11 cellular contexts compared by ENCODE assay signal in the genomic region with DNA sequence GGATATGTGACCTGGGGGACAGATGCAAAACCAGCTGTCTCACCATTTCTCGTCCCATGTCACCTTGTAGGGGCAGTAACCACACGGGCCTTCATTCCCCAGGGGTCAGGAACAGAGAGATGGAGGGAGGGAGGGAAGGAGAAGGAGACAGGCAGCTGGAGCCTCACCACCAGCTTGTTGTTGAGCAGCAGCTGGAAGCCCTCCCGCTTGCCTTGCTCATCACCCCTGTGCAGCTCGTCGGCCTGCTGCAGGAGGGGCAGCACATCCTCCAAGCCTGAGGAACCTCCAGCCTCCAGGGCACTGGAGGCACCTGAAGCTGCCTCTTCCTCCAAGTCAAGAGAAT. TPM values are rescaled to one million over a fixed set of nuclear protein-coding genes. Genes with fewer than 3 reads are reported as not detected.
DNase-seq lines count a peak whose midpoint lies in the region; ATAC-seq and TF ChIP-seq lines count a peak whose summit lies in the region.
"Had no signal": no experiment of that assay in that cellular context is flagged by ENCODE, and none has a peak within 500 bp of the region (broad histone marks: within the 10 kb centered on the region; RNA-seq: fewer than 3 reads in every experiment).

No MANE protein-coding gene starts in this region.

- POLR2A ChIA-PET in CD4-positive, alpha-beta T cell (lab: Charles Lee): interaction anchor here (1.6 to 2.1 kb wide), 2 partner anchors 19 to 50 kb away, joined by 7 to 10 read pairs; a partner anchor contains a TSS

- no peak overlapping the region for H2BK20ac ChIP-seq in H9 (ENCODE audit: low read depth, low read length, poor library complexity, severe bottlenecking)

- H3K18ac ChIP-seq in H9 (ENCODE audit: insufficient read length, low read depth, low read length): no peak overlapping the region

- H2AFZ ChIP-seq in H9 (ENCODE audit: low read length): no peak overlapping the region

- ATAC-seq in CD4-positive, alpha-beta T cell (ENCODE audit: poor library complexity): no peak
- no peak for ATAC-seq in natural killer cell treated with Interleukin-12 subunit alpha and Interleukin-12 subunit beta and Interleukin-15 and Interleukin-18, amount 100 ng/mL, for 72 hours
- no peak for ATAC-seq in stimulated activated memory B cell treated with anti-CD40 and anti-IgM and Interleukin-4, amounts not matched to agents 10 μg/mL and 1 μg/mL and 100 μg/mL, for 72 hours
- ATAC-seq in HG03442 (IDR thresholded peaks at IDR 0.05; ENCODE audit: unreplicated experiment): no peak
- ATAC-seq: gastroesophageal sphincter had no signal

- no peaks in the 10 kb centered on the region for H3K23me2 ChIP-seq in H9 (ENCODE audit: insufficient read length, low read depth, low read length, poor library complexity, severe bottlenecking)

- no peaks in the 10 kb centered on the region for H3K9me3 ChIP-seq in CD4-positive, alpha-beta T cell (ENCODE audit: control insufficient read depth, low read length)
- H3K9me3 ChIP-seq in H9 (ENCODE audit: control insufficient read depth, low read depth, low read length): no peaks in the 10 kb centered on the region
- H3K9me3 ChIP-seq: gastroesophageal sphincter, SJSA1 had no signal

- TF ChIP-seq CTCF in CD4-positive, alpha-beta T cell (IDR thresholded peaks at IDR 0.05): no peak
- TF ChIP-seq CTCF in H9 (conservative IDR thresholded peaks at IDR 0.05): no peak

- peaks cover 74% of the 10 kb centered on the region for H3K36me3 Mint-ChIP-seq in CD4-positive, alpha-beta T cell (ENCODE audit: low read depth)
- H3K36me3 Mint-ChIP-seq in H9 (ENCODE audit: insufficient read depth in 1 of 3, low read depth in 3 of 3): peaks cover 5 to 31% (median 22%) of the 10 kb centered on the region in 3 experiments; a peak in 5 of 7 replicates
- H3K36me3 Mint-ChIP-seq in activated T-helper 1 cell treated with anti-CD3 and anti-CD28 coated beads, Interleukin-12 subunit alpha, Interleukin-12 subunit beta, Interleukin-2, Interleukin-4 antibody, amounts not matched to agents 30 ng/mL and 10 ng/mL and 1 ng/mL, durations not matched to agents 14 hours and 24 hours and 36 hours (ENCODE audit: low read depth): peaks cover 39% of the 10 kb centered on the region
- H3K36me3 Mint-ChIP-seq in natural killer cell treated with Interleukin-12 subunit alpha and Interleukin-12 subunit beta and Interleukin-15 and Interleukin-18, amount 100 ng/mL, for 72 hours: peaks cover 3% of the 10 kb centered on the region
- peaks cover 21% of the 10 kb centered on the region for H3K36me3 Mint-ChIP-seq in stimulated activated memory B cell treated with anti-CD40 and anti-IgM and Interleukin-4, amounts not matched to agents 10 μg/mL and 1 μg/mL and 100 μg/mL, for 72 hours

- H3K27me3 ChIP-seq in CD4-positive, alpha-beta T cell (ENCODE audit: control insufficient read depth, insufficient read depth, low read length): no peaks in the 10 kb centered on the region
- H3K27me3 ChIP-seq in H9 (ENCODE audit: insufficient read depth, low read length): no peaks in the 10 kb centered on the region
- H3K27me3 ChIP-seq: gastroesophageal sphincter, SJSA1 had no signal

- no peak overlapping the region for H3K9ac ChIP-seq in H9 (ENCODE audit: extremely low read depth, insufficient read length, low read length)

- WGBS in H9 (ENCODE audit: extremely low coverage, insufficient read length, low lambda C conversion rate): no CpG with 5 or more reads among the region's 5 CpGs

- no peaks in the 10 kb centered on the region for H3K79me1 ChIP-seq in H9 (ENCODE audit: insufficient read depth, low read depth, low read length, poor library complexity, severe bottlenecking)

- H3K27ac ChIP-seq in CD4-positive, alpha-beta T cell (ENCODE audit: low read depth, low read length): peak overlapping the region; percentile 52
- H3K27ac ChIP-seq in H9 (ENCODE audit: insufficient read length, low read depth, low read length): no peak overlapping the region
- H3K27ac ChIP-seq: C4-2B, gastroesophageal sphincter, SJSA1 had no signal

- H3K79me2 ChIP-seq in H9 (ENCODE audit: insufficient read depth, low read length): no peaks in the 10 kb centered on the region

- H4K5ac ChIP-seq in H9 (ENCODE audit: insufficient read length, low read depth, low read length): no peak overlapping the region

- no peak overlapping the region for H3K4me3 Mint-ChIP-seq in CD4-positive, alpha-beta T cell
- H3K4me3 Mint-ChIP-seq in H9: no peak overlapping the region
- peak overlapping the region; percentile 60 for H3K4me3 Mint-ChIP-seq in activated T-helper 1 cell treated with anti-CD3 and anti-CD28 coated beads, Interleukin-12 subunit alpha, Interleukin-12 subunit beta, Interleukin-2, Interleukin-4 antibody, amounts not matched to agents 30 ng/mL and 10 ng/mL and 1 ng/mL, durations not matched to agents 14 hours and 24 hours and 36 hours
- H3K4me3 Mint-ChIP-seq in natural killer cell treated with Interleukin-12 subunit alpha and Interleukin-12 subunit beta and Interleukin-15 and Interleukin-18, amount 100 ng/mL, for 72 hours: peak overlapping the region; percentile 56
- no peak overlapping the region for H3K4me3 Mint-ChIP-seq in stimulated activated memory B cell treated with anti-CD40 and anti-IgM and Interleukin-4, amounts not matched to agents 10 μg/mL and 1 μg/mL and 100 μg/mL, for 72 hours

- no peaks in the 10 kb centered on the region for H3K27me3 Mint-ChIP-seq in CD4-positive, alpha-beta T cell
- no peaks in the 10 kb centered on the region for H3K27me3 Mint-ChIP-seq in H9 (ENCODE audit: low read depth)
- no peaks in the 10 kb centered on the region for H3K27me3 Mint-ChIP-seq in activated T-helper 1 cell treated with anti-CD3 and anti-CD28 coated beads, Interleukin-12 subunit alpha, Interleukin-12 subunit beta, Interleukin-2, Interleukin-4 antibody, amounts not matched to agents 30 ng/mL and 10 ng/mL and 1 ng/mL, durations not matched to agents 14 hours and 24 hours and 36 hours (ENCODE audit: insufficient read depth)
- no peaks in the 10 kb centered on the region for H3K27me3 Mint-ChIP-seq in natural killer cell treated with Interleukin-12 subunit alpha and Interleukin-12 subunit beta and Interleukin-15 and Interleukin-18, amount 100 ng/mL, for 72 hours
- no peaks in the 10 kb centered on the region for H3K27me3 Mint-ChIP-seq in stimulated activated memory B cell treated with anti-CD40 and anti-IgM and Interleukin-4, amounts not matched to agents 10 μg/mL and 1 μg/mL and 100 μg/mL, for 72 hours

- 0 out of 2 replicates have a peak, but pooled peaks cover 2% of the 10 kb centered on the region for H3K4me1 ChIP-seq in H9 (ENCODE audit: insufficient read depth, low read length)
- H3K4me1 ChIP-seq: gastroesophageal sphincter, SJSA1 had no signal

- H3K23ac ChIP-seq in H9 (ENCODE audit: insufficient read length, low read depth, low read length): no peak overlapping the region

- no peak overlapping the region for H3K14ac ChIP-seq in H9 (ENCODE audit: insufficient read depth, low read length)

- peak overlapping the region; percentile 96 for H3K27ac Mint-ChIP-seq in CD4-positive, alpha-beta T cell
- H3K27ac Mint-ChIP-seq in H9: peak overlapping the region; percentile 37 to 89 (median 85); a peak in 5 of 7 replicates
- H3K27ac Mint-ChIP-seq in activated T-helper 1 cell treated with anti-CD3 and anti-CD28 coated beads, Interleukin-12 subunit alpha, Interleukin-12 subunit beta, Interleukin-2, Interleukin-4 antibody, amounts not matched to agents 30 ng/mL and 10 ng/mL and 1 ng/mL, durations not matched to agents 14 hours and 24 hours and 36 hours: peak overlapping the region; percentile 95
- peak overlapping the region; percentile 85 to 87 for H3K27ac Mint-ChIP-seq in natural killer cell treated with Interleukin-12 subunit alpha and Interleukin-12 subunit beta and Interleukin-15 and Interleukin-18, amount 100 ng/mL, for 72 hours
- H3K27ac Mint-ChIP-seq in stimulated activated memory B cell treated with anti-CD40 and anti-IgM and Interleukin-4, amounts not matched to agents 10 μg/mL and 1 μg/mL and 100 μg/mL, for 72 hours: no peak overlapping the region

- CTCF ChIA-PET in CD4-positive, alpha-beta T cell (lab: Charles Lee): interaction anchor here (0.6 to 2.1 kb wide), 4 partner anchors 9 to 66 kb away, joined by 3 to 8 read pairs (median 3); a partner anchor contains a TSS

- no peaks in the 10 kb centered on the region for H3K9me3 Mint-ChIP-seq in CD4-positive, alpha-beta T cell
- H3K9me3 Mint-ChIP-seq in H9: no peaks in the 10 kb centered on the region
- no peaks in the 10 kb centered on the region for H3K9me3 Mint-ChIP-seq in activated T-helper 1 cell treated with anti-CD3 and anti-CD28 coated beads, Interleukin-12 subunit alpha, Interleukin-12 subunit beta, Interleukin-2, Interleukin-4 antibody, amounts not matched to agents 30 ng/mL and 10 ng/mL and 1 ng/mL, durations not matched to agents 14 hours and 24 hours and 36 hours
- H3K9me3 Mint-ChIP-seq in natural killer cell treated with Interleukin-12 subunit alpha and Interleukin-12 subunit beta and Interleukin-15 and Interleukin-18, amount 100 ng/mL, for 72 hours: no peaks in the 10 kb centered on the region
- no peaks in the 10 kb centered on the region for H3K9me3 Mint-ChIP-seq in stimulated activated memory B cell treated with anti-CD40 and anti-IgM and Interleukin-4, amounts not matched to agents 10 μg/mL and 1 μg/mL and 100 μg/mL, for 72 hours

- H2BK5ac ChIP-seq in H9 (ENCODE audit: insufficient read length, low read length): no peak overlapping the region

- H2BK15ac ChIP-seq in H9 (ENCODE audit: low read depth, low read length): no peak overlapping the region

- H4K91ac ChIP-seq in H9 (ENCODE audit: insufficient read length, low read depth, low read length): no peak overlapping the region

- no peaks in the 10 kb centered on the region for H4K20me1 ChIP-seq in H9 (ENCODE audit: control insufficient read depth, insufficient read depth, insufficient read length)

- no peak overlapping the region for H2AK5ac ChIP-seq in H9 (ENCODE audit: insufficient read length, low read length)

- no peak overlapping the region for H2BK12ac ChIP-seq in H9 (ENCODE audit: insufficient read length, low read depth, low read length)

- intact Hi-C loops in CD4-positive, alpha-beta T cell (cut with DNase I, micrococcal nuclease): loop anchor here (5.0 kb wide), 1 partner anchor 38 kb away; no protein-coding TSS in a partner anchor
- intact Hi-C loops in activated T-helper 1 cell treated with anti-CD3 and anti-CD28 coated beads, Interleukin-12 subunit alpha, Interleukin-12 subunit beta, Interleukin-2, Interleukin-4 antibody, amounts not matched to agents 30 ng/mL and 10 ng/mL and 1 ng/mL, durations not matched to agents 14 hours and 24 hours and 36 hours (cut with micrococcal nuclease): loop anchor here (1.0 kb wide), 5 partner anchors 11 to 63 kb away; a partner anchor contains a TSS

- H4K8ac ChIP-seq in H9 (replicated peaks; ENCODE audit: insufficient read length, low read depth, low read length): no peak overlapping the region

- no peak overlapping the region for H2BK120ac ChIP-seq in H9 (ENCODE audit: low read depth, low read length, poor library complexity, severe bottlenecking)

- H3K4me2 ChIP-seq in H9 (ENCODE audit: insufficient read depth, insufficient read length, low read length): no peak overlapping the region

- no peak overlapping the region for H3K56ac ChIP-seq in H9 (ENCODE audit: insufficient read length, low read depth, low read length)

- no peak for DNase-seq in CD4-positive, alpha-beta T cell
- DNase-seq in H9: no peak
- DNase-seq in activated T-helper 1 cell treated with anti-CD3 and anti-CD28 coated beads, Interleukin-12 subunit alpha, Interleukin-12 subunit beta, Interleukin-2, Interleukin-4 antibody, amounts not matched to agents 30 ng/mL and 10 ng/mL and 1 ng/mL, durations not matched to agents 14 hours and 24 hours and 36 hours (ENCODE audit: low spot score): no peak
- DNase-seq in natural killer cell treated with Interleukin-12 subunit alpha and Interleukin-12 subunit beta and Interleukin-15 and Interleukin-18, amount 100 ng/mL, for 72 hours (ENCODE audit: low spot score): no peak
- DNase-seq in GM03348 (ENCODE audit: low spot score): no peak
- DNase-seq: NCI-H226 had no signal

- H3K4me1 Mint-ChIP-seq in CD4-positive, alpha-beta T cell (ENCODE audit: low read depth): peaks cover 10% of the 10 kb centered on the region
- H3K4me1 Mint-ChIP-seq in H9: peaks cover 18 to 24% of the 10 kb centered on the region in 2 experiments
- H3K4me1 Mint-ChIP-seq in activated T-helper 1 cell treated with anti-CD3 and anti-CD28 coated beads, Interleukin-12 subunit alpha, Interleukin-12 subunit beta, Interleukin-2, Interleukin-4 antibody, amounts not matched to agents 30 ng/mL and 10 ng/mL and 1 ng/mL, durations not matched to agents 14 hours and 24 hours and 36 hours (ENCODE audit: low read depth): peaks cover 43% of the 10 kb centered on the region
- H3K4me1 Mint-ChIP-seq in natural killer cell treated with Interleukin-12 subunit alpha and Interleukin-12 subunit beta and Interleukin-15 and Interleukin-18, amount 100 ng/mL, for 72 hours (ENCODE audit: low read depth in 2 of 2): peaks cover 37 to 53% of the 10 kb centered on the region in 2 donors
- H3K4me1 Mint-ChIP-seq in stimulated activated memory B cell treated with anti-CD40 and anti-IgM and Interleukin-4, amounts not matched to agents 10 μg/mL and 1 μg/mL and 100 μg/mL, for 72 hours: no peaks in the 10 kb centered on the region

- no peak overlapping the region for H3T11ph ChIP-seq in H9 (ENCODE audit: low read length)

- no peak overlapping the region for H3K4ac ChIP-seq in H9 (ENCODE audit: low read depth, low read length)

RNA-seq across cellular contexts. Expression of a gene that starts 10.3 kb away (rescaled TPM):
- total RNA-seq in CD4-positive, alpha-beta T cell: 10 to 100 TPM; 29.1 to 30.3 TPM
- 24.9 and 28.3 TPM in 2 replicates for total RNA-seq in H9 (2021)
- total RNA-seq in activated T-helper 1 cell treated with anti-CD3 and anti-CD28 coated beads, Interleukin-12 subunit alpha, Interleukin-12 subunit beta, Interleukin-2, Interleukin-4 antibody, amounts not matched to agents 30 ng/mL and 10 ng/mL and 1 ng/mL, durations not matched to agents 14 hours and 24 hours and 36 hours: 39.0 and 42.2 TPM in 2 replicates
- total RNA-seq in natural killer cell treated with Interleukin-12 subunit alpha and Interleukin-12 subunit beta and Interleukin-15 and Interleukin-18, amount 100 ng/mL, for 72 hours: 10 to 100 TPM; 35.9 to 72.6 TPM

RNA-seq across cellular contexts. Expression of a gene that starts 19.1 kb away (rescaled TPM):
- total RNA-seq in CD4-positive, alpha-beta T cell: 10 to 100 TPM; 13.5 to 14.8 TPM
- total RNA-seq in H9 (2021): 33.0 and 37.0 TPM in 2 replicates
- total RNA-seq in activated T-helper 1 cell treated with anti-CD3 and anti-CD28 coated beads, Interleukin-12 subunit alpha, Interleukin-12 subunit beta, Interleukin-2, Interleukin-4 antibody, amounts not matched to agents 30 ng/mL and 10 ng/mL and 1 ng/mL, durations not matched to agents 14 hours and 24 hours and 36 hours: 31.3 and 35.7 TPM in 2 replicates
- total RNA-seq in natural killer cell treated with Interleukin-12 subunit alpha and Interleukin-12 subunit beta and Interleukin-15 and Interleukin-18, amount 100 ng/mL, for 72 hours: 10 to 100 TPM in 1 of 2 donors, 1 to 10 TPM in 1; 9.1 to 14.4 TPM

RNA-seq across cellular contexts. Expression of a gene that starts 25.0 kb away (rescaled TPM):
- under 1 TPM; 0.77 to 0.98 TPM for total RNA-seq in CD4-positive, alpha-beta T cell
- 0.44 and 0.70 TPM in 2 replicates for total RNA-seq in H9 (2021)
- total RNA-seq in activated T-helper 1 cell treated with anti-CD3 and anti-CD28 coated beads, Interleukin-12 subunit alpha, Interleukin-12 subunit beta, Interleukin-2, Interleukin-4 antibody, amounts not matched to agents 30 ng/mL and 10 ng/mL and 1 ng/mL, durations not matched to agents 14 hours and 24 hours and 36 hours: 0.36 and 0.37 TPM in 2 replicates
- total RNA-seq in natural killer cell treated with Interleukin-12 subunit alpha and Interleukin-12 subunit beta and Interleukin-15 and Interleukin-18, amount 100 ng/mL, for 72 hours: under 1 TPM; 0.12 to 0.22 TPM

RNA-seq across cellular contexts. Expression of a gene that starts 49.8 kb away (rescaled TPM):
- total RNA-seq in CD4-positive, alpha-beta T cell: 1 to 10 TPM in 1 of 2 experiments, under 1 TPM in 1; 0.64 to 1.5 TPM
- total RNA-seq in H9 (2021): 39.2 and 44.8 TPM in 2 replicates
- 62.0 and 62.4 TPM in 2 replicates for total RNA-seq in activated T-helper 1 cell treated with anti-CD3 and anti-CD28 coated beads, Interleukin-12 subunit alpha, Interleukin-12 subunit beta, Interleukin-2, Interleukin-4 antibody, amounts not matched to agents 30 ng/mL and 10 ng/mL and 1 ng/mL, durations not matched to agents 14 hours and 24 hours and 36 hours
- 10 to 100 TPM; 36.2 to 59.6 TPM for total RNA-seq in natural killer cell treated with Interleukin-12 subunit alpha and Interleukin-12 subunit beta and Interleukin-15 and Interleukin-18, amount 100 ng/mL, for 72 hours

Comparison
In these comparisons a context has a peak if more than half of its experiments do, and no peak if none do; other contexts are left out.
1. H3K4me3 Mint-ChIP-seq: peak in activated T-helper 1 cell treated with anti-CD3 and anti-CD28 coated beads, Interleukin-12 subunit alpha, Interleukin-12 subunit beta, Interleukin-2, Interleukin-4 antibody, amounts not matched to agents 30 ng/mL and 10 ng/mL and 1 ng/mL, durations not matched to agents 14 hours and 24 hours and 36 hours (single experiment) and natural killer cell treated with Interleukin-12 subunit alpha and Interleukin-12 subunit beta and Interleukin-15 and Interleukin-18, amount 100 ng/mL, for 72 hours (single experiment); none in CD4-positive, alpha-beta T cell (single experiment), H9 (0 of 2) and stimulated activated memory B cell treated with anti-CD40 and anti-IgM and Interleukin-4, amounts not matched to agents 10 μg/mL and 1 μg/mL and 100 μg/mL, for 72 hours (single experiment).